ENCODE assay signal across 20 cellular contexts in genomic region chr6:18416341-18416679, GRCh38. TPM values are rescaled to one million over a fixed set of nuclear protein-coding genes. Genes with fewer than 3 reads are reported as not detected.
DNase-seq lines count a peak whose midpoint lies in the region; ATAC-seq and TF ChIP-seq lines count a peak whose summit lies in the region.
"Had no signal": no experiment of that assay in that cellular context is flagged by ENCODE, and none has a peak within 500 bp of the region (broad histone marks: within the 10 kb centered on the region; RNA-seq: fewer than 3 reads in every experiment).

No MANE protein-coding gene starts in this region.

- no peak for TF ChIP-seq POLR2A in gastroesophageal sphincter (IDR thresholded peaks at IDR 0.05)
- TF ChIP-seq POLR2A in thyroid gland (IDR thresholded peaks at IDR 0.05) = no peak

- H3K4me1 Mint-ChIP-seq in type B pancreatic cell (ENCODE audit: unreplicated experiment) = peaks cover 14% of the 10 kb centered on the region

- H3K79me2 ChIP-seq in GM23248 (ENCODE audit: insufficient read depth) (no peaks in the 10 kb centered on the region), osteoblast (ENCODE audit: insufficient read depth, low read length) (no peaks in the 10 kb centered on the region)

- 4 to 12% methylated on average over 2 of the region's 2 CpGs for WGBS in GM23248 (ENCODE audit: low coverage in 1 of 2, low lambda C conversion rate in 2 of 2, missing lambda C conversion rate in 2 of 2), 2 experiments
- WGBS in gastroesophageal sphincter (ENCODE audit: low coverage in 1 of 2), 2 donors = 10 to 24% methylated on average over 2 of the region's 2 CpGs
- 45 to 47% methylated on average over 2 of the region's 2 CpGs for whole genome bisulfite sequencing in thyroid gland, 2 donors

- ATAC-seq in gastroesophageal sphincter = no peak
- ATAC-seq: GM12878, HepG2 had no signal

- H3K27ac Mint-ChIP-seq in type B pancreatic cell = no peak overlapping the region

- H3K9me2 ChIP-seq in GM23248 (ENCODE audit: insufficient read depth) = 0 out of 2 replicates have a peak, but pooled peaks cover 5% of the 10 kb centered on the region

- TF ChIP-seq CTCF in gastroesophageal sphincter (IDR thresholded peaks at IDR 0.05) = no peak
- TF ChIP-seq CTCF in osteoblast (IDR thresholded peaks at IDR 0.05; ENCODE audit: extremely low read depth, low read depth, low read length) = no peak
- no peak for TF ChIP-seq CTCF in thyroid gland (IDR thresholded peaks at IDR 0.05)
- no peak for TF ChIP-seq CTCF in type B pancreatic cell (conservative IDR thresholded peaks at IDR 0.05)

- no peak overlapping the region for H3K4me3 Mint-ChIP-seq in type B pancreatic cell

- H3K9me3 ChIP-seq in GM23248 (ENCODE audit: low read depth) (no peaks in the 10 kb centered on the region), gastroesophageal sphincter (no peaks in the 10 kb centered on the region), osteoblast (ENCODE audit: low read depth, low read length) (no peaks in the 10 kb centered on the region), thyroid gland (no peaks in the 10 kb centered on the region)

- H3K4me3 ChIP-seq in GM23248 (no peak overlapping the region), gastroesophageal sphincter (no peak overlapping the region), osteoblast (ENCODE audit: insufficient read depth, low read length) (no peak overlapping the region), thyroid gland (replicated peaks in 1 of 3) (no peak overlapping the region)
- H3K4me3 ChIP-seq: BLaER1 treated with 17β-estradiol and CSF1 and Interleukin-3, amounts not matched to agents 10 nM and 100 nM; GM12878 had no signal

- no peak overlapping the region for H3K9ac ChIP-seq in GM23248
- H3K9ac ChIP-seq: BLaER1 treated with 17β-estradiol and CSF1 and Interleukin-3, amounts not matched to agents 10 nM and 100 nM; KMS-11 had no signal

- H3K36me3 ChIP-seq in GM23248 (ENCODE audit: low read depth) (no peaks in the 10 kb centered on the region), gastroesophageal sphincter (no peaks in the 10 kb centered on the region), osteoblast (ENCODE audit: insufficient read depth, low read length) (no peaks in the 10 kb centered on the region), thyroid gland (no peaks in the 10 kb centered on the region)

- H3K27me3 ChIP-seq in GM23248 (replicated peaks; ENCODE audit: insufficient read depth) = no peaks in the 10 kb centered on the region
- no peaks in the 10 kb centered on the region for H3K27me3 ChIP-seq in gastroesophageal sphincter
- no peaks in the 10 kb centered on the region for H3K27me3 ChIP-seq in osteoblast (ENCODE audit: insufficient read depth, low read length)
- H3K27me3 ChIP-seq in thyroid gland = no peaks in the 10 kb centered on the region
- H3K27me3 ChIP-seq: BLaER1 treated with 17β-estradiol and CSF1 and Interleukin-3, amounts not matched to agents 10 nM and 100 nM had no signal

- DNase-seq in GM23248 = no peak
- no peak for DNase-seq in osteoblast (ENCODE audit: insufficient read length, low spot score, missing footprints)
- DNase-seq in thyroid gland = peak in 1 of 2 donors; percentile 21
- no peak for DNase-seq in type B pancreatic cell (ENCODE audit: extremely low spot score, unreplicated experiment)
- DNase-seq in KBM-7 = no peak
- DNase-seq in activated CD4-positive, alpha-beta T cell treated with anti-CD3 and anti-CD28 coated beads for 48 hours = no peak
- DNase-seq in cerebellar nuclear complex (lab: John Stamatoyannopoulos, UW) = no peak
- DNase-seq: GDM1; NCI-H1436 treated with DMSO at 0.1 percent for 48 hours; NCI-H2029 treated with DMSO at 0.1 percent for 48 hours; NCI-H2171 treated with DMSO at 0.1 percent for 48 hours; NCI-H446 treated with DMSO at 0.1 percent for 48 hours; NK-92 treated with Interleukin-12 subunit alpha and Interleukin-12 subunit beta, amount 100 ng/mL, for 24 hours; OCI-M1 had no signal

- H4K20me1 ChIP-seq in GM23248 (ENCODE audit: insufficient read depth) (no peaks in the 10 kb centered on the region), osteoblast (ENCODE audit: insufficient read depth, low read length) (no peaks in the 10 kb centered on the region)

- TF ChIP-seq EP300 in gastroesophageal sphincter (IDR thresholded peaks at IDR 0.05) = no peak

- H3K4me1 ChIP-seq in GM23248 (ENCODE audit: insufficient read depth) = peaks cover 27% of the 10 kb centered on the region
- H3K4me1 ChIP-seq in gastroesophageal sphincter = peaks cover 0 to 22% (median 8%) of the 10 kb centered on the region in 3 donors
- peaks cover 10% of the 10 kb centered on the region for H3K4me1 ChIP-seq in osteoblast (ENCODE audit: insufficient read depth, low read length)
- H3K4me1 ChIP-seq in thyroid gland = peaks cover 66 to 68% of the 10 kb centered on the region in 2 donors

- H3K27me3 Mint-ChIP-seq in type B pancreatic cell = no peaks in the 10 kb centered on the region

- intact Hi-C loops in thyroid gland (cut with DNase I) = no loop called here

- peaks cover 11% of the 10 kb centered on the region; the same call in 1 of the 2 replicates for H3F3A ChIP-seq in GM23248 (ENCODE audit: insufficient read depth)

- peak overlapping the region; percentile 39 for H2AFZ ChIP-seq in GM23248
- peak overlapping the region; percentile 20 for H2AFZ ChIP-seq in osteoblast (ENCODE audit: low read length)

- H3K36me3 Mint-ChIP-seq in type B pancreatic cell = peaks cover 4% of the 10 kb centered on the region

- H3K4me2 ChIP-seq in GM23248 (ENCODE audit: unreplicated experiment) (peak overlapping the region; percentile 13), osteoblast (ENCODE audit: insufficient read depth, low read length) (no peak overlapping the region)
- H3K4me2 ChIP-seq: BLaER1 treated with 17β-estradiol and CSF1 and Interleukin-3, amounts not matched to agents 10 nM and 100 nM; KMS-11 had no signal

- H3K27ac ChIP-seq in GM23248 (no peak overlapping the region), gastroesophageal sphincter (peak overlapping the region; percentile 57 to 86 (median 78)), osteoblast (ENCODE audit: low read depth, low read length) (no peak overlapping the region), thyroid gland (peak overlapping the region; percentile 89 to 96 (median 94))
- H3K27ac ChIP-seq: BLaER1 treated with 17β-estradiol and CSF1 and Interleukin-3, amounts not matched to agents 10 nM and 100 nM; KMS-11; RWPE1 had no signal

- in situ Hi-C loops in GM23248 (cut with MboI) (no loop called here), KBM-7 (cut with MboI; ENCODE audit: low pct_unique_long_range_greater_than_20kb, low sequenced_read_pairs) (no loop called here)

- H3K9me3 Mint-ChIP-seq in type B pancreatic cell = peaks cover 13% of the 10 kb centered on the region

RNA-seq across cellular contexts. Expression of gene RNF144B, which starts 29.2 kb away (rescaled TPM):
- 3.5 and 3.7 TPM in 2 replicates for total RNA-seq in GM23248 (2014; rRNA removed; shearing (Covaris generic))
- 2.6 and 2.7 TPM in 2 replicates for polyA plus RNA-seq in GM23248 (2016; fragmentation: Nextera tagmentation; extraction: Ambion mirVana)
- total RNA-seq in gastroesophageal sphincter (10 to 100 TPM in 3 of 4 donors, 1 to 10 TPM in 1; 5.6 to 18.4 (median 15.2) TPM), osteoblast (4.4 and 5.8 TPM in 2 replicates), thyroid gland (100 to 1,000 TPM in 2 of 4 donors, 10 to 100 TPM in 2; 67.3 to 143 (median 114) TPM), type B pancreatic cell (ENCODE audit: low replicate concordance) (10.8 and 19.4 TPM in 2 replicates)

Comparison
In these comparisons a context has a peak if more than half of its experiments do, and no peak if none do; other contexts are left out.
1. H3K27ac ChIP-seq: peak in gastroesophageal sphincter (4 of 4) and thyroid gland (3 of 3); none in GM23248 (single experiment) and osteoblast (single experiment).